27 cellular contexts compared by ENCODE assay signal in the genomic region with DNA sequence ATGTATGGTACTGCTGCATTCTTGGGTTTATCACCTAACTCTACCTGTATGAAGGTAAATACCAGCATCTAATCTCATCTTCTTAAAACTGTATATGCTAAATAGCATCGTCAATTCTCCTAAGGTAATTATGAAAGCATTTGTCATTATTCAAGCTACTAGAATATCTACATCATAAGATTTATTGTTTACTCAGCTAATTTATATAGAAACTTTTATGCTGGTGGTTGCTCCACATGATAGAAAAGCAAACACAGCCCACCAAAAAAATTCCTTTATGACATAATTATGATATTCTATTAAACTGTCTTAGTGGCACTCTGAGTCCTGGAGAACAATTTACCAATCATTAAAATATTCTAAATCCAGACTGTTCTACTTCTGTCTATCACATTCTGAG.
"Had no signal": no experiment of that assay in that cellular context is flagged by ENCODE, and none has a peak within 500 bp of the region (broad histone marks: within the 10 kb centered on the region; RNA-seq: fewer than 3 reads in every experiment).

No MANE protein-coding gene starts in this region.

- H3K4me3 Mint-ChIP-seq: dendritic cell treated with granulocyte-macrophage colony-stimulating factor and Interleukin-4, amounts not matched to agents 40 ng/mL and 50 ng/mL, for 4 days; effector memory CD8-positive, alpha-beta T cell; endodermal cell; mesothelial cell of epicardium had no signal

- H3K27me3 ChIP-seq: colonic mucosa, esophagus squamous epithelium, gastrocnemius medialis, heart right ventricle, left lung had no signal

- H3K27ac ChIP-seq: colonic mucosa, epithelial cell of prostate, esophagus squamous epithelium, gastrocnemius medialis, heart right ventricle, left lung, lower lobe of right lung had no signal

- H3K27ac Mint-ChIP-seq: dendritic cell treated with granulocyte-macrophage colony-stimulating factor and Interleukin-4, amounts not matched to agents 40 ng/mL and 50 ng/mL, for 4 days; effector memory CD8-positive, alpha-beta T cell; endodermal cell; mesothelial cell of epicardium had no signal

- H3K4me1 Mint-ChIP-seq: endodermal cell, mesothelial cell of epicardium had no signal

- ATAC-seq: effector memory CD8-positive, alpha-beta T cell; esophagus mucosa; gastrocnemius medialis; heart right ventricle; left cardiac atrium; left lung; left ventricle myocardium superior; lower lobe of right lung; mucosa of descending colon had no signal

- FAIRE-seq: endometrium, islet of Langerhans, keratinocyte had no signal

- H3K36me3 Mint-ChIP-seq: mesothelial cell of epicardium had no signal

- H3K36me3 ChIP-seq: colonic mucosa, esophagus squamous epithelium, gastrocnemius medialis, heart right ventricle, left lung, lower lobe of right lung had no signal

- H3K4me1 ChIP-seq: colonic mucosa, esophagus squamous epithelium, gastrocnemius medialis, heart right ventricle, left lung, lower lobe of right lung had no signal

- H3K4me3 ChIP-seq: colonic mucosa, esophagus squamous epithelium, gastrocnemius medialis, heart right ventricle, left lung, lower lobe of right lung, mucosa of descending colon had no signal

- H3K9me3 ChIP-seq: colonic mucosa, esophagus squamous epithelium, gastrocnemius medialis, lower lobe of right lung, mucosa of descending colon had no signal

- H3K27me3 Mint-ChIP-seq: dendritic cell treated with granulocyte-macrophage colony-stimulating factor and Interleukin-4, amounts not matched to agents 40 ng/mL and 50 ng/mL, for 4 days; effector memory CD8-positive, alpha-beta T cell had no signal

- DNase-seq: colonic mucosa; cortex of kidney; effector CD8-positive, alpha-beta T cell; effector memory CD8-positive, alpha-beta T cell; endodermal cell; erythroblast; esophagus squamous epithelium; foreskin fibroblast; foreskin melanocyte; gastrocnemius medialis; glutamatergic neuron; head of caudate nucleus; heart right ventricle; hippocampal formation; left cardiac atrium; left lung; left ventricle myocardium superior; lower lobe of right lung; mesenchymal stem cell; mucosa of descending colon had no signal
